Comparison of ENCODE assay signal across 1 cellular context in genomic region chr5:10248378-10249260, GRCh38.
TF ChIP-seq lines count a peak whose summit lies in the region.

No MANE protein-coding gene starts in this region.

TF ChIP-seq in HepG2, 621 proteins besides CTCF, POLR2A, EP300 and RAD21:
- TF ChIP-seq ZNF770 (CRISPR knock-in tag; IDR thresholded peaks at IDR 0.05) (peak; percentile 94), HES4 (CRISPR knock-in tag; IDR thresholded peaks at IDR 0.05; ENCODE audit: borderline replicate concordance) (no peak), ZMYM3 (CRISPR knock-in tag; IDR thresholded peaks at IDR 0.05) (0 out of 2 replicates have a peak, but pooled peaks have one; percentile 32), ZBTB21 (CRISPR knock-in tag; IDR thresholded peaks at IDR 0.05) (no peak), E2F1 (CRISPR knock-in tag; IDR thresholded peaks at IDR 0.05) (no peak), ZNF20 (CRISPR knock-in tag; IDR thresholded peaks at IDR 0.05) (no peak), ZNF543 (CRISPR knock-in tag; IDR thresholded peaks at IDR 0.05) (peak; percentile 58; the same call in 1 of the 2 replicates), ZNF296 (CRISPR knock-in tag; conservative IDR thresholded peaks at IDR 0.05) (no peak), ZFP91 (CRISPR knock-in tag; IDR thresholded peaks at IDR 0.05; ENCODE audit: borderline replicate concordance) (0 out of 2 replicates have a peak, but pooled peaks have one; percentile 38), ZNF225 (CRISPR knock-in tag; IDR thresholded peaks at IDR 0.05) (0 out of 2 replicates have a peak, but pooled peaks have one; percentile 0), KLF13 (CRISPR knock-in tag; IDR thresholded peaks at IDR 0.05) (no peak), ZSCAN21 (CRISPR knock-in tag; IDR thresholded peaks at IDR 0.05; ENCODE audit: borderline replicate concordance) (no peak), ZBTB33 (CRISPR knock-in tag; IDR thresholded peaks at IDR 0.05) (peak; percentile 69)
